Comparison of ENCODE assay signal across 19 cellular contexts in the genomic region with DNA sequence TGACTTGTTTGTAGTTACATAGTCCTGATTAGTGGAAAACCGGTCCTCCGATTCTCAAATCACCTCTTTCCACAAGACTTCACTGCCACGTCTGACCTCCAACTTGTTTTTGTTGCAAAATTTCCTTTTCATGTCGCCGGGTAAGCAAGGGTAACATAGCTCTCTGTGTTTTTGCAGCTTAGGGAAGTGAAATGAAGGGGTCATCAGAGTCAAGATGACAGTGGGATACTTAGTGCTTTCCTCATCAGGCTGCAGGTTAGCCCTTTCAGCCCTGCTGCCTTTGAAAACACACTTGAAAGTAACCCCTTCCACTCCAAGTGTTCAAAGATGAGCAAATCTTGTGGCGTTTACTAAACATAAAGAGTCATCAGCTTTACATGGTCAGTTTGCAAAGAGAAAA.
"Had no signal": no experiment of that assay in that cellular context is flagged by ENCODE, and none has a peak within 500 bp of the region (broad histone marks: within the 10 kb centered on the region; RNA-seq: fewer than 3 reads in every experiment).

No MANE protein-coding gene starts in this region.

- H3K4me3 Mint-ChIP-seq: central memory CD8-positive, alpha-beta T cell; natural killer cell treated with Interleukin-12 subunit alpha and Interleukin-12 subunit beta and Interleukin-15 and Interleukin-18, amount 100 ng/mL, for 72 hours; stimulated activated memory B cell treated with anti-CD40 and anti-IgM and Interleukin-4, amounts not matched to agents 10 μg/mL and 1 μg/mL and 100 μg/mL, for 72 hours had no signal

- H3K36me3 Mint-ChIP-seq: stimulated activated memory B cell treated with anti-CD40 and anti-IgM and Interleukin-4, amounts not matched to agents 10 μg/mL and 1 μg/mL and 100 μg/mL, for 72 hours had no signal

- H3K36me3 ChIP-seq: heart right ventricle, ovary, sigmoid colon, spleen, thoracic aorta had no signal

- H3K4me1 Mint-ChIP-seq: central memory CD8-positive, alpha-beta T cell; stimulated activated memory B cell treated with anti-CD40 and anti-IgM and Interleukin-4, amounts not matched to agents 10 μg/mL and 1 μg/mL and 100 μg/mL, for 72 hours had no signal

- DNase-seq: activated CD4-positive, alpha-beta T cell treated with anti-CD3 and anti-CD28 coated beads for 1 hour; activated CD8-positive, alpha-beta memory T cell treated with anti-CD3 and anti-CD28 coated beads for 24 hours; activated CD8-positive, alpha-beta memory T cell treated with anti-CD3 and anti-CD28 coated beads, Interleukin-2, amount 50 U/mL, for 48 hours; activated effector memory CD4-positive, alpha-beta T cell treated with Interleukin-2 at 50 U/mL for 16 hours; activated naive CD4-positive, alpha-beta T cell treated with anti-CD3 and anti-CD28 coated beads, Interleukin-2, amount 50 U/mL, for 16 hours; activated T-cell treated with anti-CD3 and anti-CD28 coated beads, Interleukin-2, amount 50 U/mL, for 48 hours; aorta; cortex of kidney; heart right ventricle; ovary; sigmoid colon; spleen; stimulated activated CD4-positive, alpha-beta T cell treated with anti-CD3 and anti-CD28 coated beads, Interleukin-4, amount 100 ng/mL, for 4 hours; T1000 had no signal

- H3K9me3 ChIP-seq: ovary, sigmoid colon, thoracic aorta had no signal

- H3K4me3 ChIP-seq: heart right ventricle, ovary, sigmoid colon, spleen, thoracic aorta had no signal

- H3K27me3 ChIP-seq: heart right ventricle, ovary, sigmoid colon, spleen had no signal

- ATAC-seq: heart right ventricle; natural killer cell treated with Interleukin-12 subunit alpha and Interleukin-12 subunit beta and Interleukin-15 and Interleukin-18, amount 100 ng/mL, for 72 hours; stimulated activated memory B cell treated with anti-CD40 and anti-IgM and Interleukin-4, amounts not matched to agents 10 μg/mL and 1 μg/mL and 100 μg/mL, for 72 hours had no signal

- H3K27ac ChIP-seq: heart right ventricle, ovary, sigmoid colon, spleen, thoracic aorta, VCaP had no signal

- H3K4me1 ChIP-seq: heart right ventricle, sigmoid colon, spleen had no signal

- H3K27me3 Mint-ChIP-seq: stimulated activated memory B cell treated with anti-CD40 and anti-IgM and Interleukin-4, amounts not matched to agents 10 μg/mL and 1 μg/mL and 100 μg/mL, for 72 hours had no signal

- H3K27ac Mint-ChIP-seq: natural killer cell treated with Interleukin-12 subunit alpha and Interleukin-12 subunit beta and Interleukin-15 and Interleukin-18, amount 100 ng/mL, for 72 hours; stimulated activated memory B cell treated with anti-CD40 and anti-IgM and Interleukin-4, amounts not matched to agents 10 μg/mL and 1 μg/mL and 100 μg/mL, for 72 hours had no signal
